1 cellular context compared by ENCODE assay signal in the genomic region with DNA sequence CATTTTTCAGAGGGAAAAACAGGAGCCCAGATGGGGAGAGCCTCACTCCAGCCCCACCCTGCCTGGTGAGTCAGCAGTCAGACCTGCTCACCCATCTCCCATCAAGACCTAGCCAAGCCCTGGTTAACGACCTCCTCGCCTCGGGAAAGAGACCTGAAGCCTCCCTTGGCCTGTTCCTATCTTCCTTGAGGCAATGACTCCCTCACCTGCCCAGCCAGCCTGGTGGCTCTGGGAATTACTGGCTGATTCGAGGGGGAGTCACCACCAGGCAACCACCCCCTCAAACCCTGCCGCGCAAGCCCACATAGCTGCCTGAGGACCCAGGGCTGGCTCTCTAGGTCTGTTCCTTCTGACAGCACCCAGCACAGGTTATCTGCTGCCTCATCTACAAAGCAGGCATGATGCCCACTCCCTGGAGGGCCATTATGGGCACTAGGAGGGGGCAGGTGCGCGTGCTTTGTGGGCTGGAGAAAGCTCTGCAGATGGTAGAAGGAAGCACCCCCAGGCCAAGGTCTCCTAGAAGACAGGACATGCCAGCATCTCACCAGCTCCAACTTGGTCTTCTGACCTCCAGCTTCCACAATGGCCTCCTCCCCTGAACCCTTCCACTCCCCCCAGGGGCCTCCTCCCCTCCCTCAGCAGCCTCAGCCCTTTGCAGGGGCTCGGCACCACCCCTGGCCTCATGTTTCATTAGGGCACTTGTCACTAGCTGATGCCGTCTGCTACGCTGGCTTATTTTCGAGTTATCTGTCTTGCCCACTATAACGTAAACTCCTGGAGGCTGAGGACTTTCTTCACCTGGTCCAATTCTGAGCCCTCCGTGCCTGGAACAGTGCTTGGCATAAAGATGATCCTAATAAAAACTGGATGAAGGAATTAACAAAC.
TF ChIP-seq lines count a peak whose summit lies in the region.

No MANE protein-coding gene starts in this region.

TF ChIP-seq in IMR-90, 13 proteins besides CTCF, POLR2A, EP300 and RAD21:
- no peak for TF ChIP-seq CEBPB (IDR thresholded peaks at IDR 0.05; ENCODE audit: low read depth, low read length)
- TF ChIP-seq MAFK (IDR thresholded peaks at IDR 0.05; ENCODE audit: low read depth, low read length), result no peak
- peak; percentile 79; the same call in 1 of the 2 replicates for TF ChIP-seq MAZ (IDR thresholded peaks at IDR 0.05; ENCODE audit: borderline replicate concordance, low read depth, low read length)
- 0 out of 2 replicates have a peak, but pooled peaks have one; percentile 16 for TF ChIP-seq FOS (IDR thresholded peaks at IDR 0.05; ENCODE audit: low read depth, low read length)
